Comparison of ENCODE assay signal across 34 cellular contexts in the genomic region with DNA sequence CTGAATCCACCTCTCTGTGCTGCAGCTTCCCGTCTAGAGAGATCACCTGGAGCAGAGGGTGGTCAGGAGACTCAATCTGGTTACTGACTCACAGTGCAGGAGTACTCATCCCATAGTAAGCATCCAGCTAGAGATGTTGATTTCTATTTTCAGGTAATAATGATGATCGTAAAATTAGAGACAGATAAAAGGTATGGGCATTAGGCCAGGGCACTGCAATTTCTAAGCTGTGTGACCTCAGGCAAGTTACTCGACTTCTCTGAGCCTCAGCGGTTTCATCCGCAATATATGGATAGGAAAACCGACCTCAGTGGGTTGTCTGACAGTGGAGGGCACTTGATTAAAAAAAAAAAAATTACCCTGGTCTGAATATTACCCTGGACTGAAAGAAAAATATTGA. TPM values are rescaled to one million over a fixed set of nuclear protein-coding genes. Genes with fewer than 3 reads are reported as not detected.
"Had no signal": no experiment of that assay in that cellular context is flagged by ENCODE, and none has a peak within 500 bp of the region (broad histone marks: within the 10 kb centered on the region; RNA-seq: fewer than 3 reads in every experiment).

No MANE protein-coding gene starts in this region.

- H3K36me3 ChIP-seq: ascending aorta, cardiac muscle cell had no signal

- H3K9me3 ChIP-seq: ascending aorta had no signal

- H3K4me1 ChIP-seq: ascending aorta had no signal

- H3K4me3 ChIP-seq: ascending aorta, cardiac muscle cell had no signal

- DNase-seq: activated CD4-positive, alpha-beta memory T cell treated with anti-CD3 and anti-CD28 coated beads, Interleukin-2, amount 10 ng/mL, durations not matched to agents 7 days and 5 days; activated CD4-positive, alpha-beta T cell treated with anti-CD3 and anti-CD28 coated beads for 1 hour; activated CD4-positive, alpha-beta T cell treated with anti-CD3 and anti-CD28 coated beads for 36 hours; activated CD4-positive, alpha-beta T cell treated with anti-CD3 and anti-CD28 coated beads for 48 hours; activated CD4-positive, alpha-beta T cell treated with anti-CD3 and anti-CD28 coated beads, Interleukin-2, amount 10 ng/mL, durations not matched to agents 7 days and 5 days; activated CD4-positive, alpha-beta T cell treated with anti-CD3 and anti-CD28 coated beads, Interleukin-2, amount 50 U/mL, for 48 hours; activated CD4-positive, CD25-positive, alpha-beta regulatory T cell; activated CD8-positive, alpha-beta memory T cell treated with anti-CD3 and anti-CD28 coated beads for 24 hours; activated CD8-positive, alpha-beta memory T cell treated with anti-CD3 and anti-CD28 coated beads, Interleukin-2, amount 10 ng/mL, durations not matched to agents 7 days and 5 days; activated CD8-positive, alpha-beta memory T cell treated with anti-CD3 and anti-CD28 coated beads, Interleukin-2, amount 50 U/mL, for 48 hours; activated CD8-positive, alpha-beta T cell treated with anti-CD3 and anti-CD28 coated beads, Interleukin-2, amount 10 ng/mL, durations not matched to agents 7 days and 5 days; activated effector memory CD4-positive, alpha-beta T cell treated with Interleukin-2 at 50 U/mL for 16 hours; activated gamma-delta T cell; activated naive CD4-positive, alpha-beta T cell treated with anti-CD3 and anti-CD28 coated beads, Interleukin-2, amount 10 ng/mL, durations not matched to agents 7 days and 5 days; activated naive CD4-positive, alpha-beta T cell treated with Interleukin-2 at 50 U/mL for 16 hours; activated naive CD8-positive, alpha-beta T cell treated with anti-CD3 and anti-CD28 coated beads, Interleukin-2, amount 10 ng/mL, durations not matched to agents 7 days and 5 days; activated naive CD8-positive, alpha-beta T cell treated with anti-CD3 and anti-CD28 coated beads, Interleukin-2, amount 50 U/mL, for 24 hours; activated T-cell treated with anti-CD3 and anti-CD28 coated beads, Interleukin-2, amount 50 U/mL, for 24 hours; activated T-cell treated with anti-CD3 and anti-CD28 coated beads, Interleukin-2, amount 50 U/mL, for 48 hours; amygdala; anterior cingulate cortex; caudate nucleus; cerebellar nuclear complex; T-helper 1 cell; T-helper 2 cell; T-helper 9 cell; WERI-Rb-1 had no signal

- H3K27ac ChIP-seq: ascending aorta, cardiac muscle cell, WERI-Rb-1 had no signal

- FAIRE-seq: bronchial epithelial cell had no signal

- H3K27me3 ChIP-seq: ascending aorta, cardiac muscle cell had no signal

- ATAC-seq: activated CD4-positive, alpha-beta T cell treated with anti-CD3 and anti-CD28 coated beads for 36 hours; activated CD4-positive, CD25-positive, alpha-beta regulatory T cell treated with anti-CD3 and anti-CD28 coated beads, Interleukin-2, amount 50 U/mL, for 24 hours; activated CD8-positive, alpha-beta memory T cell treated with anti-CD3 and anti-CD28 coated beads, Interleukin-2, amount 10 ng/mL, durations not matched to agents 7 days and 5 days; activated CD8-positive, alpha-beta T cell treated with anti-CD3 and anti-CD28 coated beads, Interleukin-2, amount 10 ng/mL, durations not matched to agents 7 days and 5 days; activated naive CD8-positive, alpha-beta T cell treated with anti-CD3 and anti-CD28 coated beads, Interleukin-2, amount 50 U/mL, for 24 hours; WTC11 had no signal

RNA-seq across cellular contexts. Expression of gene PNPLA3, which starts 17.8 kb away (rescaled TPM):
- total RNA-seq: activated CD4-positive, alpha-beta T cell treated with anti-CD3 and anti-CD28 coated beads, Interleukin-2, amount 10 ng/mL, durations not matched to agents 7 days and 5 days; ascending aorta had no signal

RNA-seq across cellular contexts. Expression of gene PNPLA5, which starts 49.6 kb away (rescaled TPM):
- total RNA-seq: activated CD4-positive, alpha-beta memory T cell treated with anti-CD3 and anti-CD28 coated beads, Interleukin-2, amount 10 ng/mL, durations not matched to agents 7 days and 5 days; activated CD4-positive, alpha-beta T cell treated with anti-CD3 and anti-CD28 coated beads for 36 hours; activated CD4-positive, alpha-beta T cell treated with anti-CD3 and anti-CD28 coated beads, Interleukin-2, amount 10 ng/mL, durations not matched to agents 7 days and 5 days; activated CD8-positive, alpha-beta memory T cell treated with anti-CD3 and anti-CD28 coated beads, Interleukin-2, amount 10 ng/mL, durations not matched to agents 7 days and 5 days; activated CD8-positive, alpha-beta T cell treated with anti-CD3 and anti-CD28 coated beads, Interleukin-2, amount 10 ng/mL, durations not matched to agents 7 days and 5 days; activated naive CD8-positive, alpha-beta T cell treated with anti-CD3 and anti-CD28 coated beads, Interleukin-2, amount 10 ng/mL, durations not matched to agents 7 days and 5 days; activated T-helper 2 cell treated with anti-CD3 and anti-CD28 coated beads, Interferon-gamma antibody, Interleukin-2, Interleukin-4, amounts not matched to agents 10 μg/mL and 5 μg/mL and 100 μg/mL, durations not matched to agents 14 hours and 24 hours and 36 hours; ascending aorta; bronchial epithelial cell; cardiac muscle cell had no signal
- polyA plus RNA-seq: adipose tissue, cardiac muscle cell had no signal
